In the genomic region with DNA sequence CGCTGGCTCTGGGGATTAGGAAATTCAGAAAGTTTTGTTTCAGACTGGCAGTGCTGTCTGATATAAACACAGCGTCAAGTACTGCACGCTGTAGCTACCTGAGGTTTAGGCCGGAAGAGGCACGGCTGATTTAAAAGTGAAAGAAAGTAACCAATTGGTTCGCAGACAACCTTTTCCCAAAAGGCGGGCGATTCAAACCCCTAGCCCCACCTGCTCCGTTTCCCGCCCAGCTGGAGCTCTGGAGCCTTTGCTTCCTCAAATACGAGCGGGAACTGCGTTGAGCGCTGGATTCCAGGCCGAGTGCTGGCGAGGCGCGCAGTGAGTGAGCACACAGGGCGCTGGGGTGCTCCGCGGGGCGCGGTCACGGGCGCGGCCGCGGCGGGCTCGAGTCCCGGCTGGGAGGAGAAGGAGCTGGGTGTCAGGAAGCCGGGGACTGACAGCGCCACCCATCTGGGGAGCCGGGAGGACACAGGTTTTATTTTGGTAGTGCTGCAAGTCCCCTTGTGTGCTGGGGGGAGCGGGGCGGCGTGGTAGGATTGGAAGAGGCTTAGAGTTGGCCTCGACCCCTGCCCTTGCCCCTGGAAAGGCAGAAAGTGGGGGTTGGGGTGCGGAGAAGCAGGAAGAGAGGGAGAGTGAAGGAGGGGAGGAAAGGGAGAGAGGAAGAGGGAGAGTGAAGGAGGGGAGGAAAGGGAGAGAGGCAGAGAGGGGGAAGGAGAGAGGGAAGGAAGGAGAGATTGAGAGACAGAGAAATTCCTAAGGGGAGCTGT, we compare ENCODE assay signal across 8 cellular contexts. TPM values are rescaled to one million over a fixed set of nuclear protein-coding genes. Genes with fewer than 3 reads are reported as not detected.
DNase-seq lines count a peak whose midpoint lies in the region; ATAC-seq and TF ChIP-seq lines count a peak whose summit lies in the region.

No MANE protein-coding gene starts in this region.

- no peak overlapping the region for H2BK15ac ChIP-seq in H9 (ENCODE audit: low read depth, low read length)

- no peak overlapping the region for H4K8ac ChIP-seq in H9 (replicated peaks; ENCODE audit: insufficient read length, low read depth, low read length)

- H4K91ac ChIP-seq in H9 (ENCODE audit: insufficient read length, low read depth, low read length), result no peak overlapping the region

- intact Hi-C loops in heart right ventricle (cut with DNase I), result loop anchor here in 5 of 10 donors (5.0 to 10.0 kb wide), 4 partner anchors 37 to 570 kb away; partner anchors contain the start of genes FAM111B (in 2 of the 5), LPXN (in 1 of the 5) and ZFP91 (in 1 of the 5)
- intact Hi-C loops in posterior vena cava (cut with DNase I), result loop anchor here in 1 of 2 donors (5.0 kb wide), 1 partner anchor 1822 kb away; the partner anchor contains the start of gene TNKS1BP1

- peak overlapping the region; percentile 74 for H3K4me2 ChIP-seq in H9 (ENCODE audit: insufficient read depth, insufficient read length, low read length)

- peak overlapping the region; percentile 85 for H3K14ac ChIP-seq in H9 (ENCODE audit: insufficient read depth, low read length)

- no peaks in the 10 kb centered on the region; the same call in 1 of the 2 replicates for H3K4me1 ChIP-seq in H9 (ENCODE audit: insufficient read depth, low read length)
- H3K4me1 ChIP-seq in heart right ventricle, result peaks cover 0 to 48% (median 25%) of the 10 kb centered on the region in 9 donors

- H3K18ac ChIP-seq in H9 (ENCODE audit: insufficient read length, low read depth, low read length), result peak overlapping the region; percentile 80

- no peaks in the 10 kb centered on the region for H3K27me3 ChIP-seq in H9 (ENCODE audit: insufficient read depth, low read length)
- H3K27me3 ChIP-seq in MG63, result no peaks in the 10 kb centered on the region
- H3K27me3 ChIP-seq in heart right ventricle, result no peaks in the 10 kb centered on the region

- H3K9me3 ChIP-seq in H9 (ENCODE audit: control insufficient read depth, low read depth, low read length) (no peaks in the 10 kb centered on the region), MG63 (no peaks in the 10 kb centered on the region), heart right ventricle (no peaks in the 10 kb centered on the region)

- peak; percentile 85 for DNase-seq in GF-D8 (lab: John Stamatoyannopoulos, UW)
- peak; percentile 92 for DNase-seq in H9
- peak; percentile 91 for DNase-seq in MG63
- peak; percentile 85 for DNase-seq in SKM-1 treated with dmso at 0.1 percent for 144 hours (lab: John Stamatoyannopoulos, UW; ENCODE audit: unreplicated experiment)
- peak; percentile 72 for DNase-seq in activated naive CD8-positive, alpha-beta T cell treated with anti-CD3 and anti-CD28 coated beads, Interleukin-2, amount 50 U/mL, for 24 hours
- DNase-seq in heart right ventricle, result peak; percentile 70 to 83
- DNase-seq in posterior vena cava (ENCODE audit: low spot score), result peak; percentile 93
- peak; percentile 81 for DNase-seq in ureter (ENCODE audit: low spot score)

- H3K9ac ChIP-seq in H9 (ENCODE audit: extremely low read depth, insufficient read length, low read length), result peak overlapping the region; percentile 51

- no peak overlapping the region for H2BK120ac ChIP-seq in H9 (ENCODE audit: low read depth, low read length, poor library complexity, severe bottlenecking)

- peak; percentile 48; the same call in 2 of the 3 replicates for TF ChIP-seq CTCF in H9 (conservative IDR thresholded peaks at IDR 0.05)
- peak in 2 of 9 donors; percentile 9 to 11 for TF ChIP-seq CTCF in heart right ventricle (IDR thresholded peaks at IDR 0.05)

- H3K79me1 ChIP-seq in H9 (ENCODE audit: insufficient read depth, low read depth, low read length, poor library complexity, severe bottlenecking), result no peaks in the 10 kb centered on the region

- peaks cover 27% of the 10 kb centered on the region for H3K27me3 Mint-ChIP-seq in H9 (ENCODE audit: low read depth)
- no peaks in the 10 kb centered on the region for H3K27me3 Mint-ChIP-seq in activated naive CD8-positive, alpha-beta T cell treated with anti-CD3 and anti-CD28 coated beads, Interleukin-2, amount 50 U/mL, for 24 hours

- H3K27ac Mint-ChIP-seq in H9, result peak overlapping the region in 2 of 3 experiments; percentile 67 to 82; a peak in 3 of 7 replicates
- peak overlapping the region; percentile 88 for H3K27ac Mint-ChIP-seq in activated naive CD8-positive, alpha-beta T cell treated with anti-CD3 and anti-CD28 coated beads, Interleukin-2, amount 50 U/mL, for 24 hours

- no peak overlapping the region for H2BK5ac ChIP-seq in H9 (ENCODE audit: insufficient read length, low read length)

- no peak overlapping the region for H3K27ac ChIP-seq in H9 (ENCODE audit: insufficient read length, low read depth, low read length)
- H3K27ac ChIP-seq in heart right ventricle, result peak overlapping the region; percentile 6 to 94 (median 72)

- peak overlapping the region; percentile 67 to 91 for H3K4me3 Mint-ChIP-seq in H9
- peak overlapping the region; percentile 90 for H3K4me3 Mint-ChIP-seq in activated naive CD8-positive, alpha-beta T cell treated with anti-CD3 and anti-CD28 coated beads, Interleukin-2, amount 50 U/mL, for 24 hours

- H3K79me2 ChIP-seq in H9 (ENCODE audit: insufficient read depth, low read length), result no peaks in the 10 kb centered on the region

- H3K23ac ChIP-seq in H9 (ENCODE audit: insufficient read length, low read depth, low read length), result no peak overlapping the region

- peaks cover 5 to 12% of the 10 kb centered on the region in 2 experiments; a peak in 3 of 5 replicates for H3K9me3 Mint-ChIP-seq in H9
- no peaks in the 10 kb centered on the region for H3K9me3 Mint-ChIP-seq in activated naive CD8-positive, alpha-beta T cell treated with anti-CD3 and anti-CD28 coated beads, Interleukin-2, amount 50 U/mL, for 24 hours

- H2BK12ac ChIP-seq in H9 (ENCODE audit: insufficient read length, low read depth, low read length), result no peak overlapping the region

- H3K36me3 Mint-ChIP-seq in H9 (ENCODE audit: insufficient read depth in 1 of 3, low read depth in 3 of 3), result peaks cover 3 to 24% (median 8%) of the 10 kb centered on the region in 3 experiments; a peak in 5 of 7 replicates
- peaks cover 45% of the 10 kb centered on the region for H3K36me3 Mint-ChIP-seq in activated naive CD8-positive, alpha-beta T cell treated with anti-CD3 and anti-CD28 coated beads, Interleukin-2, amount 50 U/mL, for 24 hours (ENCODE audit: low read depth)

- H3K56ac ChIP-seq in H9 (ENCODE audit: insufficient read length, low read depth, low read length), result no peak overlapping the region

- H2BK20ac ChIP-seq in H9 (ENCODE audit: low read depth, low read length, poor library complexity, severe bottlenecking), result no peak overlapping the region

- no peak overlapping the region for H3K4ac ChIP-seq in H9 (ENCODE audit: low read depth, low read length)

- ATAC-seq in activated naive CD8-positive, alpha-beta T cell treated with anti-CD3 and anti-CD28 coated beads, Interleukin-2, amount 50 U/mL, for 24 hours, result peak; percentile 77
- ATAC-seq in heart right ventricle, result peak; percentile 45 to 77 (median 67)

- H3T11ph ChIP-seq in H9 (ENCODE audit: low read length), result no peak overlapping the region

- no peak overlapping the region for H4K5ac ChIP-seq in H9 (ENCODE audit: insufficient read length, low read depth, low read length)

- no peak overlapping the region for H2AFZ ChIP-seq in H9 (ENCODE audit: low read length)

- H4K20me1 ChIP-seq in H9 (ENCODE audit: control insufficient read depth, insufficient read depth, insufficient read length), result no peaks in the 10 kb centered on the region

- peaks cover 25 to 40% of the 10 kb centered on the region in 2 experiments for H3K4me1 Mint-ChIP-seq in H9
- H3K4me1 Mint-ChIP-seq in activated naive CD8-positive, alpha-beta T cell treated with anti-CD3 and anti-CD28 coated beads, Interleukin-2, amount 50 U/mL, for 24 hours, result peaks cover 67% of the 10 kb centered on the region

- H3K23me2 ChIP-seq in H9 (ENCODE audit: insufficient read length, low read depth, low read length, poor library complexity, severe bottlenecking), result peaks cover 6% of the 10 kb centered on the region

- H3K36me3 ChIP-seq in MG63, result peaks cover 45% of the 10 kb centered on the region
- peaks cover 0 to 28% (median 0%) of the 10 kb centered on the region in 9 donors for H3K36me3 ChIP-seq in heart right ventricle

- WGBS in H9 (ENCODE audit: extremely low coverage, insufficient read length, low lambda C conversion rate), result no CpG with 5 or more reads among the region's 39 CpGs
- WGBS in heart right ventricle, 2 donors, result 2 to 3% methylated on average over 39 of the region's 39 CpGs

- peak overlapping the region; percentile 72 for H3K4me3 ChIP-seq in MG63
- peak overlapping the region; percentile 16 to 86 (median 68) for H3K4me3 ChIP-seq in heart right ventricle

- H2AK5ac ChIP-seq in H9 (ENCODE audit: insufficient read length, low read length), result no peak overlapping the region

RNA-seq across cellular contexts. Expression of gene FAM111A, which starts 2.1 kb away (rescaled TPM):
- total RNA-seq in H9 (2021) (16.8 and 20.1 TPM in 2 replicates), heart right ventricle (10 to 100 TPM in 2 of 10 donors, 1 to 10 TPM in 8; 4.0 to 18.6 (median 5.1) TPM), posterior vena cava (10 to 100 TPM; 15.5 to 23.6 TPM), ureter (42.8 TPM)
- 51.9 and 55.0 TPM in 2 replicates for total RNA-seq in MG63 (2014; rRNA removed; shearing (Covaris generic); ENCODE audit: low replicate concordance)
- polyA plus RNA-seq in heart right ventricle, result 10 to 100 TPM in 1 of 2 donors, 1 to 10 TPM in 1; 2.9 to 22.5 TPM

RNA-seq across cellular contexts. Expression of gene DTX4, which starts 27.2 kb away (rescaled TPM):
- total RNA-seq in H9 (2021), result 13.0 and 13.9 TPM in 2 replicates
- total RNA-seq in MG63 (2014; rRNA removed; shearing (Covaris generic); ENCODE audit: low replicate concordance), result 18.8 and 22.7 TPM in 2 replicates
- 1 to 10 TPM in 9 of 10 donors, under 1 TPM in 1; 0.98 to 4.1 (median 2.7) TPM for total RNA-seq in heart right ventricle
- polyA plus RNA-seq in heart right ventricle, result 1 to 10 TPM in 1 of 2 donors, under 1 TPM in 1; 0.86 to 1.3 TPM
- 1 to 10 TPM; 1.9 to 2.0 TPM for total RNA-seq in posterior vena cava
- 126 TPM for total RNA-seq in ureter

RNA-seq across cellular contexts. Expression of gene FAM111B, which starts 37.7 kb away (rescaled TPM):
- total RNA-seq in H9 (2021) (31.9 and 35.0 TPM in 2 replicates), heart right ventricle (1 to 10 TPM in 2 of 10 donors, under 1 TPM in 6, not detected in 2; 0.11 to 3.1 (median 0.30) TPM), posterior vena cava (1 to 10 TPM in 1 of 2 donors, under 1 TPM in 1; 0.48 to 1.0 TPM), ureter (1.0 TPM)
- total RNA-seq in MG63 (2014; rRNA removed; shearing (Covaris generic); ENCODE audit: low replicate concordance), result 13.3 and 22.9 TPM in 2 replicates
- polyA plus RNA-seq in heart right ventricle, result under 1 TPM; 0.12 to 0.22 TPM

RNA-seq across cellular contexts. Expression of gene GLYATL1B, which starts 58.7 kb away (rescaled TPM):
- total RNA-seq in H9 (2021) (not detected in 2 replicates), heart right ventricle (not detected), posterior vena cava (not detected), ureter (not detected)
- total RNA-seq in MG63 (2014; rRNA removed; shearing (Covaris generic); ENCODE audit: low replicate concordance), result not detected in 2 replicates
- polyA plus RNA-seq in heart right ventricle, result not detected
